In genomic region chr6:52104979-52105378, GRCh38 we compare ENCODE assay signal across 22 cellular contexts. TPM values are rescaled to one million over a fixed set of nuclear protein-coding genes. Genes with fewer than 3 reads are reported as not detected.
DNase-seq lines count a peak whose midpoint lies in the region; ATAC-seq and TF ChIP-seq lines count a peak whose summit lies in the region.
"Had no signal": no experiment of that assay in that cellular context is flagged by ENCODE, and none has a peak within 500 bp of the region (broad histone marks: within the 10 kb centered on the region; RNA-seq: fewer than 3 reads in every experiment).

No MANE protein-coding gene starts in this region.

- H3K27ac ChIP-seq in VCaP (no peak overlapping the region), right atrium auricular region (no peak overlapping the region)

- no peak for ATAC-seq in HG03521 (IDR thresholded peaks at IDR 0.05; ENCODE audit: unreplicated experiment)
- no peak for ATAC-seq in left cardiac atrium

- DNase-seq in ELR (ENCODE audit: low read depth) (peak; percentile 9), kidney glomerular epithelial cell (lab: John Stamatoyannopoulos, UW) (peak; percentile 13), renal cortical epithelial cell (ENCODE audit: low read depth) (peak; percentile 48), HT-29 (ENCODE audit: low spot score) (no peak), left cardiac atrium (no peak), right atrium auricular region (ENCODE audit: low spot score) (no peak)
- DNase-seq: CD4-positive, CD25-positive, alpha-beta regulatory T cell; COR-L47; GF-D8; KG1; NCI-H1092; NCI-H146; NCI-H2081; NCI-H2171 treated with DMSO at 0.1 percent for 48 hours; NCI-H446 treated with DMSO at 0.1 percent for 48 hours; NK-92 treated with Interleukin-12 subunit alpha and Interleukin-12 subunit beta, amount 100 ng/mL, for 24 hours; SHP77 treated with DMSO at 0.1 percent for 48 hours; SK-N-SH had no signal

- H3K9me3 ChIP-seq in right atrium auricular region: no peaks in the 10 kb centered on the region
- H3K9me3 ChIP-seq: SK-N-SH had no signal

- H3K4me1 ChIP-seq in right atrium auricular region: no peaks in the 10 kb centered on the region

- no peak overlapping the region for H3K4me3 ChIP-seq in right atrium auricular region

- TF ChIP-seq CTCF in VCaP (conservative IDR thresholded peaks at IDR 0.05) (peak; percentile 59), right atrium auricular region (IDR thresholded peaks at IDR 0.05) (no peak)

- H3K27me3 ChIP-seq in right atrium auricular region: no peaks in the 10 kb centered on the region

- no peaks in the 10 kb centered on the region for H3K36me3 ChIP-seq in right atrium auricular region

- intact Hi-C loops in left cardiac atrium (cut with DNase I): no loop called here

RNA-seq across cellular contexts. Expression of gene PKHD1, which starts 17.6 kb away (rescaled TPM):
- total RNA-seq in renal cortical epithelial cell (14.1 and 67.1 TPM in 2 replicates), left cardiac atrium (not detected), right atrium auricular region (not detected)
- total RNA-seq in HT-29 (2014; rRNA removed; shearing (Covaris generic)): 0.08 and 0.10 TPM in 2 replicates
- total RNA-seq: MCF 10A, OCI-LY7 had no signal

Comparison
In these comparisons a context has a peak if more than half of its experiments do, and no peak if none do; other contexts are left out.
1. DNase-seq: peak in ELR (single experiment), kidney glomerular epithelial cell (single experiment) and renal cortical epithelial cell (single experiment); none in HT-29 (single experiment), left cardiac atrium (single experiment) and right atrium auricular region (single experiment).
2. RNA of gene PKHD1, which starts 17.6 kb away (total RNA-seq): 14.1 to 67.1 TPM in renal cortical epithelial cell; 0.08 to 0.10 TPM in HT-29, not detected in left cardiac atrium and not detected in right atrium auricular region; every median in the first group is over 10 times any median in the second.